10 cellular contexts compared by ENCODE assay signal in the genomic region with DNA sequence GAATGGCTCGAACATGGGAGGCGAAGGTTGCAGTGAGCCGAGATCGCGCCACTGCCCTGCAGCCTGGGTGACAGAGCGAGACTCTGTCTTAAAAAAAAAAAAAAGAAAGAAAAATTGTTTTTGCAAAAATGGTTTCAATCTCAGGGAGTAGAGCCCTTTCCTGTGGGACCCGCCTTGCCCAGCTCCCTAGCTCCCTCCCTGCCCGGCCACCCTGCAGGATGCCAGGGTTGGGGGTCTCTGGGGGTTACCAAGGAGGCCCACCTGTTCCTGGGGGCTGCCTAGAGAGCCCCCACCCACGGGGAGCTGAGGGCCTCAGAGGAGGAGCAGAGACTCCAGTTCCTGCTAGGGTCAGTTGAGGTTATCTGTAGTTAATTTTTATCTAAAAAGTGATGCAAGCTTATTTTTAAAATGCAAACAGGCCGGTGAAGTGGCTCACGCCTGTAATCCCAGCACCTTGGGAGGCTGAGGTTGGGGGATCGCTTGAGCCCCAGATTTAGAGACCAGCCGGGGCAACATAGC. TPM values are rescaled to one million over a fixed set of nuclear protein-coding genes. Genes with fewer than 3 reads are reported as not detected.
DNase-seq lines count a peak whose midpoint lies in the region; ATAC-seq, FAIRE-seq and TF ChIP-seq lines count a peak whose summit lies in the region.
"Had no signal": no experiment of that assay in that cellular context is flagged by ENCODE, and none has a peak within 500 bp of the region (broad histone marks: within the 10 kb centered on the region; RNA-seq: fewer than 3 reads in every experiment).

No MANE protein-coding gene starts in this region.

- H3K27me3 ChIP-seq in HepG2 (ENCODE audit: control insufficient read depth in 1 of 2, insufficient read depth in 2 of 2, low read length in 2 of 2): no peaks in the 10 kb centered on the region

- H3K4me3 ChIP-seq in HepG2 (replicated peaks in 1 of 3; ENCODE audit: insufficient read depth in 1 of 3, low read depth in 2 of 3, low read length in 3 of 3): peak overlapping the region; percentile 57 to 73 (median 73)

- peaks cover 72% of the 10 kb centered on the region for H3K4me1 ChIP-seq in HepG2 (ENCODE audit: insufficient read depth, low read length)

- peak overlapping the region; percentile 90 for H3K4me2 ChIP-seq in HepG2 (ENCODE audit: low read depth, low read length)

- H4K20me1 ChIP-seq in HepG2 (ENCODE audit: insufficient read depth, low read length): no peaks in the 10 kb centered on the region

- in situ Hi-C loops in HepG2 (cut with HindIII; ENCODE audit: extremely low pct_ligation_motif_present, low pct_unique_long_range_greater_than_20kb): no loop called here

- BruUV-seq in HepG2 (replicated peaks; lab: Mats Ljungman, UMichigan): no TSS peak

- intact Hi-C loops in HepG2 (cut with micrococcal nuclease; ENCODE audit: unreplicated experiment): no loop called here

- TF ChIP-seq POLR2A in HepG2 (IDR thresholded peaks at IDR 0.05; ENCODE audit: insufficient read depth in 1 of 2, low read depth in 2 of 2, low read length in 2 of 2): no peak

- H3K79me2 ChIP-seq in HepG2 (ENCODE audit: insufficient read depth, low read length): no peaks in the 10 kb centered on the region

- DNase-seq in GM10248 (ENCODE audit: extremely low spot score) (peak; percentile 51), HepG2 (ENCODE audit: low spot score) (peak; percentile 68), T-helper 2 cell (no peak), putamen (ENCODE audit: low spot score) (no peak), RWPE1 (ENCODE audit: low spot score) (no peak)
- DNase-seq: naive B cell, NCI-H1694 had no signal

- under 1% methylated on average over 13 of the region's 13 CpGs for WGBS in HepG2 (ENCODE audit: low lambda C conversion rate)

- CTCF ChIA-PET in GM10248 (lab: Yijun Ruan, JAX) (no interaction called here), HepG2 (lab: Yijun Ruan, JAX; ENCODE audit: low intra/inter-chr PET ratio, low total read pairs) (no interaction called here), RWPE1 (lab: Yijun Ruan, JAX) (no interaction called here)

- peak in 1 of 2 experiments; percentile 85; a peak in 2 of 4 replicates for TF ChIP-seq EP300 in HepG2 (IDR thresholded peaks at IDR 0.05; ENCODE audit: low read depth in 2 of 2, low read length in 2 of 2)
- no peak for TF ChIP-seq EP300 in HepG2 (CRISPR knock-in tag; IDR thresholded peaks at IDR 0.05; ENCODE audit: borderline replicate concordance)

- ATAC-seq in GM21528 (IDR thresholded peaks at IDR 0.05; ENCODE audit: low FRiP score, unreplicated experiment) (peak; percentile 54), HG03432 (IDR thresholded peaks at IDR 0.05; ENCODE audit: unreplicated experiment) (peak; percentile 69), HepG2 (peak; percentile 48), HG02623 (IDR thresholded peaks at IDR 0.05; ENCODE audit: unreplicated experiment) (no peak)

- no peak for TF ChIP-seq CTCF in GM10248 (IDR thresholded peaks at IDR 0.05; ENCODE audit: control extremely low read depth, extremely low read depth, low read depth, missing control alignments)
- no peak for TF ChIP-seq CTCF in HepG2 (CRISPR knock-in tag; IDR thresholded peaks at IDR 0.05)
- TF ChIP-seq CTCF in RWPE1 (conservative IDR thresholded peaks at IDR 0.05; ENCODE audit: low read depth): no peak

- H3K36me3 ChIP-seq in HepG2 (replicated peaks in 1 of 2; ENCODE audit: control insufficient read depth in 1 of 2, insufficient read depth in 2 of 2, low read length in 2 of 2): no peaks in the 10 kb centered on the region

- no peaks in the 10 kb centered on the region for H3K9me3 ChIP-seq in HepG2 (ENCODE audit: low read length)

- TF ChIP-seq RAD21 in HepG2 (CRISPR knock-in tag; IDR thresholded peaks at IDR 0.05): no peak

- H2AFZ ChIP-seq in HepG2 (ENCODE audit: low read length): no peak overlapping the region

- POLR2A ChIA-PET in GM10248 (lab: Yijun Ruan, JAX): no interaction called here
- POLR2A ChIA-PET in HepG2 (lab: Yijun Ruan, JAX): no interaction called here
- POLR2A ChIA-PET in RWPE1 (lab: Yijun Ruan, JAX; ENCODE audit: low non-redundant PET): no interaction called here

- FAIRE-seq in HepG2 (lab: Jason Lieb, UNC): peak; percentile 92

- peak overlapping the region; percentile 69 for H3K9ac ChIP-seq in HepG2 (ENCODE audit: insufficient read depth, low read depth, low read length)

- H3K27ac ChIP-seq in HepG2 (ENCODE audit: extremely low read length, insufficient read depth, low read length) (peak overlapping the region; percentile 89), RWPE1 (no peak overlapping the region)

TF ChIP-seq in HepG2, 621 proteins besides CTCF, POLR2A, EP300 and RAD21 (continues in another document):
- TF ChIP-seq RBM22 (optimal IDR thresholded peaks at IDR 0.05; ENCODE audit: low read length): no peak
- no peak for TF ChIP-seq AHR (CRISPR knock-in tag; IDR thresholded peaks at IDR 0.05)
- TF ChIP-seq RNF2 (conservative IDR thresholded peaks at IDR 0.05; ENCODE audit: low read depth): no peak
- no peak for TF ChIP-seq NFIC (IDR thresholded peaks at IDR 0.05; ENCODE audit: low read length)
- peak; percentile 10; the same call in 1 of the 2 replicates for TF ChIP-seq MEIS1 (CRISPR knock-in tag; IDR thresholded peaks at IDR 0.05; ENCODE audit: borderline replicate concordance)
- TF ChIP-seq ZMYM4 (CRISPR knock-in tag; IDR thresholded peaks at IDR 0.05): 0 out of 2 replicates have a peak, but pooled peaks have one; percentile 32
- 0 out of 2 replicates have a peak, but pooled peaks have one; percentile 48 for TF ChIP-seq ZMAT3 (CRISPR knock-in tag; conservative IDR thresholded peaks at IDR 0.05)
- TF ChIP-seq, protein P1, sequence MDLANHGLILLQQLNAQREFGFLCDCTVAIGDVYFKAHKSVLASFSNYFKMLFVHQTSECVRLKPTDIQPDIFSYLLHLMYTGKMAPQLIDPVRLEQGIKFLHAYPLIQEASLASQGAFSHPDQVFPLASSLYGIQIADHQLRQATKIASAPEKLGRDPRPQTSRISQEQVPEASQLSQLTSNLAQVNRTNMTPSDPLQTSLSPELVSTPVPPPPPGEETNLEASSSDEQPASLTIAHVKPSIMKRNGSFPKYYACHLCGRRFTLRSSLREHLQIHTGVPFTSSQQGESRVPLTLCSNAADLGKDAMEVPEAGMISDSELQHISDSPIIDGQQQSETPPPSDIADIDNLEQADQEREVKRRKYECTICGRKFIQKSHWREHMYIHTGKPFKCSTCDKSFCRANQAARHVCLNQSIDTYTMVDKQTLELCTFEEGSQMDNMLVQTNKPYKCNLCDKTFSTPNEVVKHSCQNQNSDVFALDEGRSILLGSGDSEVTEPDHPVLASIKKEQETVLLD (CRISPR knock-in tag; IDR thresholded peaks at IDR 0.05; ENCODE audit: low read depth): no peak
- no peak for TF ChIP-seq KAT7 (CRISPR knock-in tag; IDR thresholded peaks at IDR 0.05; ENCODE audit: borderline replicate concordance)
- no peak for TF ChIP-seq ZNF546 (CRISPR knock-in tag; conservative IDR thresholded peaks at IDR 0.05)

RNA-seq across cellular contexts. Expression of a gene that starts 18.7 kb away (rescaled TPM):
- total RNA-seq in HepG2 (2016; rRNA removed; fragmentation: Illumina TruSeq; extraction: Trizol): 87.7 and 111 TPM in 2 replicates
- 14.7 and 15.6 TPM in 2 replicates for total RNA-seq in HepG2 (2016; cell fraction: cytosol; rRNA removed; fragmentation: Illumina TruSeq; extraction: Trizol; ENCODE audit: low read depth)
- total RNA-seq in HepG2 (2016; cell fraction: insoluble cytoplasmic fraction; rRNA removed; fragmentation: Illumina TruSeq; extraction: Trizol): 93.5 and 100 TPM in 2 replicates
- total RNA-seq in HepG2 (2016; cell fraction: membrane; rRNA removed; fragmentation: Illumina TruSeq; extraction: Trizol): 44.6 and 46.3 TPM in 2 replicates
- 61.7 and 72.3 TPM in 2 replicates for total RNA-seq in HepG2 (2016; cell fraction: nucleus; rRNA removed; fragmentation: Illumina TruSeq; extraction: Trizol)
- polyA plus RNA-seq in HepG2 (2011; rRNA removed): 153 and 202 TPM in 2 replicates
- polyA plus RNA-seq in HepG2 (2011; cell fraction: cytosol; rRNA removed): 97.5 and 98.8 TPM in 2 replicates
- polyA plus RNA-seq in HepG2 (2011; cell fraction: nucleus; rRNA removed): 373 and 416 TPM in 2 replicates
- polyA plus RNA-seq in HepG2 (2012): 118 and 196 TPM in 2 replicates
- 10.9 TPM in 2 replicates for polyA plus RNA-seq in HepG2 (2016; cell fraction: cytosol; fragmentation: Illumina TruSeq; extraction: Trizol; ENCODE audit: low read depth)
- polyA plus RNA-seq in HepG2 (2016; cell fraction: insoluble cytoplasmic fraction; fragmentation: Illumina TruSeq; extraction: Trizol; ENCODE audit: low read depth): 71.2 and 91.8 TPM in 2 replicates
- polyA plus RNA-seq in HepG2 (2016; cell fraction: membrane; fragmentation: Illumina TruSeq; extraction: Trizol; ENCODE audit: low read depth): 29.2 and 29.4 TPM in 2 replicates
- 178 and 219 TPM in 2 replicates for polyA plus RNA-seq in HepG2 (2016; cell fraction: nucleus; fragmentation: Illumina TruSeq; extraction: Trizol; ENCODE audit: insufficient read depth, low read depth)
- polyA minus RNA-seq in HepG2 (2011; rRNA and poly(A)+ RNA removed; ENCODE audit: low replicate concordance): 70.5 and 467 TPM in 2 replicates
- polyA minus RNA-seq in HepG2 (2011; cell fraction: cytosol; rRNA and poly(A)+ RNA removed): 116 and 195 TPM in 2 replicates
- polyA minus RNA-seq in HepG2 (2011; cell fraction: nucleus; rRNA and poly(A)+ RNA removed): 115 and 118 TPM in 2 replicates

RNA-seq across cellular contexts. Expression of a gene that starts 56.1 kb away (rescaled TPM):
- total RNA-seq in HepG2 (2016; rRNA removed; fragmentation: Illumina TruSeq; extraction: Trizol): 35.6 and 39.6 TPM in 2 replicates
- total RNA-seq in HepG2 (2016; cell fraction: cytosol; rRNA removed; fragmentation: Illumina TruSeq; extraction: Trizol; ENCODE audit: low read depth): 33.9 and 34.6 TPM in 2 replicates
- 32.3 and 41.0 TPM in 2 replicates for total RNA-seq in HepG2 (2016; cell fraction: insoluble cytoplasmic fraction; rRNA removed; fragmentation: Illumina TruSeq; extraction: Trizol)
- 50.6 and 52.4 TPM in 2 replicates for total RNA-seq in HepG2 (2016; cell fraction: membrane; rRNA removed; fragmentation: Illumina TruSeq; extraction: Trizol)
- 17.0 and 20.4 TPM in 2 replicates for total RNA-seq in HepG2 (2016; cell fraction: nucleus; rRNA removed; fragmentation: Illumina TruSeq; extraction: Trizol)
- polyA plus RNA-seq in HepG2 (2011; rRNA removed): 20.2 and 22.1 TPM in 2 replicates
- polyA plus RNA-seq in HepG2 (2011; cell fraction: cytosol; rRNA removed): 18.4 and 31.3 TPM in 2 replicates
- 29.4 and 36.8 TPM in 2 replicates for polyA plus RNA-seq in HepG2 (2011; cell fraction: nucleus; rRNA removed)
- polyA plus RNA-seq in HepG2 (2012): 16.6 and 18.3 TPM in 2 replicates
- polyA plus RNA-seq in HepG2 (2016; cell fraction: cytosol; fragmentation: Illumina TruSeq; extraction: Trizol; ENCODE audit: low read depth): 46.6 and 50.3 TPM in 2 replicates
- 38.1 and 42.7 TPM in 2 replicates for polyA plus RNA-seq in HepG2 (2016; cell fraction: insoluble cytoplasmic fraction; fragmentation: Illumina TruSeq; extraction: Trizol; ENCODE audit: low read depth)
- 50.6 and 54.4 TPM in 2 replicates for polyA plus RNA-seq in HepG2 (2016; cell fraction: membrane; fragmentation: Illumina TruSeq; extraction: Trizol; ENCODE audit: low read depth)
- 41.5 and 48.9 TPM in 2 replicates for polyA plus RNA-seq in HepG2 (2016; cell fraction: nucleus; fragmentation: Illumina TruSeq; extraction: Trizol; ENCODE audit: insufficient read depth, low read depth)
- polyA minus RNA-seq in HepG2 (2011; rRNA and poly(A)+ RNA removed; ENCODE audit: low replicate concordance): 14.7 and 27.7 TPM in 2 replicates
- polyA minus RNA-seq in HepG2 (2011; cell fraction: cytosol; rRNA and poly(A)+ RNA removed): 10.6 and 14.2 TPM in 2 replicates
- 4.7 and 7.2 TPM in 2 replicates for polyA minus RNA-seq in HepG2 (2011; cell fraction: nucleus; rRNA and poly(A)+ RNA removed)

Comparison
In these comparisons a context has a peak if more than half of its experiments do, and no peak if none do; other contexts are left out.
1. DNase-seq: peak in GM10248 (single experiment) and HepG2 (single experiment); none in T-helper 2 cell (0 of 5), putamen (single experiment) and RWPE1 (single experiment).